9 cellular contexts compared by ENCODE assay signal in genomic region chr11:12007769-12008737, GRCh38. TPM values are rescaled to one million over a fixed set of nuclear protein-coding genes. Genes with fewer than 3 reads are reported as not detected.
A peak's percentile ranks its signal among the peaks of the same experiment; 100 is the strongest.
DNase-seq lines count a peak whose midpoint lies in the region; FAIRE-seq and TF ChIP-seq lines count a peak whose summit lies in the region.
"Had no signal": no experiment of that assay in that cellular context is flagged by ENCODE, and none has a peak within 500 bp of the region (broad histone marks: within the 10 kb centered on the region; RNA-seq: fewer than 3 reads in every experiment).

DKK3 (minus strand) TSS chr11:12008626; CDS start chr11:12008582, 44 bp downstream.

- POLR2A ChIA-PET in CD8-positive, alpha-beta memory T cell (lab: Charles Lee), result interaction anchor here (0.7 to 1.8 kb wide), 2 partner anchors 13 to 215 kb away, joined by 3 to 13 read pairs; no protein-coding TSS in a partner anchor

- peaks cover 9% of the 10 kb centered on the region for H3K4me1 ChIP-seq in CD8-positive, alpha-beta memory T cell (ENCODE audit: insufficient read depth, low read length)
- H3K4me1 ChIP-seq in Peyer's patch (peaks cover 0 to 13% (median 3%) of the 10 kb centered on the region in 4 donors), tibial nerve (peaks cover 0 to 49% (median 20%) of the 10 kb centered on the region in 4 donors)

- H3K9me3 Mint-ChIP-seq in CD8-positive, alpha-beta memory T cell, result peaks cover 0 to 3% (median 0%) of the 10 kb centered on the region in 5 donors

- H3K27ac ChIP-seq in CD8-positive, alpha-beta memory T cell (ENCODE audit: low read depth, low read length), result no peak within 1 kb of the TSS
- H3K27ac ChIP-seq in Peyer's patch (peak within 1 kb of the TSS in 3 of 4 donors; percentile 52 to 69 (median 66)), epithelial cell of prostate (peak within 1 kb of the TSS; percentile 29), tibial nerve (peak within 1 kb of the TSS; percentile 64 to 92 (median 84))
- H3K27ac ChIP-seq: HL-60 had no signal

- peaks cover 41 to 73% of the 10 kb centered on the region in 2 donors for H3K27me3 Mint-ChIP-seq in CD8-positive, alpha-beta memory T cell

- peak within 1 kb of the TSS; percentile 34 for H3K4me3 ChIP-seq in CD8-positive, alpha-beta memory T cell (ENCODE audit: low read length)
- H3K4me3 ChIP-seq in Peyer's patch, result peak within 1 kb of the TSS; percentile 4 to 63 (median 49)
- peak within 1 kb of the TSS; percentile 48 to 75 (median 66) for H3K4me3 ChIP-seq in tibial nerve

- peaks cover 4 to 32% (median 19%) of the 10 kb centered on the region in 3 donors for H3K4me1 Mint-ChIP-seq in CD8-positive, alpha-beta memory T cell

- peak within 1 kb of the TSS in 6 of 8 donors; percentile 53 to 95 (median 61) for H3K27ac Mint-ChIP-seq in CD8-positive, alpha-beta memory T cell

- peak within 1 kb of the TSS; percentile 70 to 91 (median 78) for H3K4me3 Mint-ChIP-seq in CD8-positive, alpha-beta memory T cell

- no peak for TF ChIP-seq POLR2A in Peyer's patch (IDR thresholded peaks at IDR 0.05)
- no peak for TF ChIP-seq POLR2A in tibial nerve (IDR thresholded peaks at IDR 0.05)
- TF ChIP-seq POLR2A in GM12892 (IDR thresholded peaks at IDR 0.05; ENCODE audit: low read depth, low read length), result no peak

- TF ChIP-seq EP300 in tibial nerve (IDR thresholded peaks at IDR 0.05), result peak in 1 of 2 donors; percentile 30

- no peak for TF ChIP-seq CTCF in Peyer's patch (IDR thresholded peaks at IDR 0.05)
- TF ChIP-seq CTCF in tibial nerve (IDR thresholded peaks at IDR 0.05), result no peak

- H3K36me3 ChIP-seq in CD8-positive, alpha-beta memory T cell (ENCODE audit: insufficient read depth, low read length), result no peaks in the 10 kb centered on the region
- H3K36me3 ChIP-seq in Peyer's patch (no peaks in the 10 kb centered on the region), tibial nerve (no peaks in the 10 kb centered on the region)

- H3K36me3 Mint-ChIP-seq in CD8-positive, alpha-beta memory T cell, result no peaks in the 10 kb centered on the region

- peak in 3 of 5 donors; percentile 14 to 51 (median 15) for DNase-seq in CD8-positive, alpha-beta memory T cell
- DNase-seq in Peyer's patch (no peak), epithelial cell of prostate (ENCODE audit: low read depth, low spot score) (peak; percentile 20), mucosa of gallbladder (ENCODE audit: low spot score) (no peak), tibial nerve (ENCODE audit: low spot score in 2 of 2) (no peak), DMS153 (lab: John Stamatoyannopoulos, UW) (no peak), NCI-H2171 (lab: John Stamatoyannopoulos, UW) (no peak), GM12892 (ENCODE audit: insufficient read length) (no peak)

- FAIRE-seq in GM12892 (lab: Jason Lieb, UNC), result no peak

- H3K27me3 ChIP-seq in CD8-positive, alpha-beta memory T cell (ENCODE audit: insufficient read depth, low read length, poor library complexity, severe bottlenecking), result peaks cover 21% of the 10 kb centered on the region
- H3K27me3 ChIP-seq in Peyer's patch (peaks cover 0 to 17% of the 10 kb centered on the region in 2 donors), tibial nerve (no peaks in the 10 kb centered on the region)

- no peaks in the 10 kb centered on the region for H3K9me3 ChIP-seq in CD8-positive, alpha-beta memory T cell (ENCODE audit: low read length)
- H3K9me3 ChIP-seq in Peyer's patch, result no peaks in the 10 kb centered on the region
- no peaks in the 10 kb centered on the region for H3K9me3 ChIP-seq in tibial nerve

- 4 to 7% methylated on average over 28 to 64 of the region's 71 CpGs for WGBS in tibial nerve, 2 donors

- CTCF ChIA-PET in CD8-positive, alpha-beta memory T cell (lab: Charles Lee), result interaction anchor here (0.9 to 1.4 kb wide), 4 partner anchors 9 to 281 kb away, joined by 3 read pairs; no protein-coding TSS in a partner anchor

RNA-seq across cellular contexts. Expression of gene DKK3, which starts in this region (rescaled TPM):
- 1 to 10 TPM; 2.4 to 2.7 TPM for total RNA-seq in CD8-positive, alpha-beta memory T cell
- polyA plus RNA-seq in CD8-positive, alpha-beta memory T cell, result 20.4 TPM
- total RNA-seq in Peyer's patch (10 to 100 TPM; 19.8 to 52.0 (median 26.7) TPM), mucosa of gallbladder (80.0 TPM), tibial nerve (100 to 1,000 TPM; 192 to 446 (median 254) TPM)
- 0.30 TPM for polyA plus RNA-seq in GM12892 (2012; ENCODE audit: missing spikeins)

Comparison
In these comparisons a context has a peak if more than half of its experiments do, and no peak if none do; other contexts are left out.
1. RNA of gene DKK3 (total RNA-seq): 192 to 446 TPM in tibial nerve, 80.0 TPM in mucosa of gallbladder (single experiment) and 19.8 to 52.0 TPM in Peyer's patch; 2.4 to 2.7 TPM in CD8-positive, alpha-beta memory T cell; every median in the first group is over 4 times any median in the second.
2. DNase-seq: peak in CD8-positive, alpha-beta memory T cell (3 of 5) and epithelial cell of prostate (single experiment); none in Peyer's patch (0 of 3), mucosa of gallbladder (single experiment), tibial nerve (0 of 2), DMS153 (single experiment), NCI-H2171 (single experiment) and GM12892 (single experiment).
3. Peak in every context shown above with its lines, with median percentiles within 50 percentile points of each other: H3K4me3 ChIP-seq.